Comparison of ENCODE assay signal across 13 cellular contexts in genomic region chr15:48802867-48803266, GRCh38. TPM values are rescaled to one million over a fixed set of nuclear protein-coding genes. Genes with fewer than 3 reads are reported as not detected.
DNase-seq lines count a peak whose midpoint lies in the region; ATAC-seq, FAIRE-seq and TF ChIP-seq lines count a peak whose summit lies in the region.
"Had no signal": no experiment of that assay in that cellular context is flagged by ENCODE, and none has a peak within 500 bp of the region (broad histone marks: within the 10 kb centered on the region; RNA-seq: fewer than 3 reads in every experiment).

No MANE protein-coding gene starts in this region.

- H3K4me1 Mint-ChIP-seq in activated T-cell treated with anti-CD3 and anti-CD28 coated beads, Interleukin-2, amount 50 U/mL, for 72 hours (ENCODE audit: low read depth) = peaks cover 32% of the 10 kb centered on the region
- H3K4me1 Mint-ChIP-seq in stimulated activated effector memory CD8-positive, alpha-beta T cell treated with anti-CD3 and anti-CD28 coated beads, Interleukin-12 subunit alpha, Interleukin-12 subunit beta, amount 100 ng/mL, for 72 hours = peaks cover 10% of the 10 kb centered on the region

- H3K4me1 ChIP-seq in body of pancreas = no peaks in the 10 kb centered on the region

- TF ChIP-seq POLR2A in body of pancreas (IDR thresholded peaks at IDR 0.05) = no peak

- no peak overlapping the region for H3K4me3 ChIP-seq in body of pancreas
- H3K4me3 ChIP-seq: BLaER1 treated with 17β-estradiol and CSF1 and Interleukin-3, amounts not matched to agents 10 nM and 100 nM; SK-N-MC had no signal

- intact Hi-C loops in body of pancreas (cut with DNase I) = no loop called here

- DNase-seq in activated T-cell treated with anti-CD3 and anti-CD28 coated beads, Interleukin-2, amount 50 U/mL, for 72 hours = no peak
- DNase-seq in activated T-cell treated with anti-CD3 and anti-CD28 coated beads, Interleukin-2, amount 50 U/mL, for 48 hours = no peak
- DNase-seq in RCC 7860 (ENCODE audit: low spot score) (peak; percentile 89), frontal cortex (ENCODE audit: low spot score in 2 of 2) (no peak), body of pancreas (no peak), NCI-H1105 treated with DMSO at 0.1 percent for 48 hours (lab: John Stamatoyannopoulos, UW) (no peak)
- no peak for DNase-seq in stimulated activated effector memory CD8-positive, alpha-beta T cell treated with anti-CD3 and anti-CD28 coated beads, Interleukin-12 subunit alpha, Interleukin-12 subunit beta, amount 100 ng/mL, for 72 hours (ENCODE audit: low spot score in 2 of 2)
- DNase-seq: left cardiac atrium, NCI-H187 treated with DMSO at 0.1 percent for 48 hours had no signal

- peak; percentile 77 to 84 for ATAC-seq in activated T-cell treated with anti-CD3 and anti-CD28 coated beads, Interleukin-2, amount 50 U/mL, for 72 hours (replicated peaks in 1 of 2)
- ATAC-seq in esophagus mucosa (peak; percentile 53), body of pancreas (no peak)
- ATAC-seq in stimulated activated effector memory CD8-positive, alpha-beta T cell treated with anti-CD3 and anti-CD28 coated beads, Interleukin-12 subunit alpha, Interleukin-12 subunit beta, amount 100 ng/mL, for 72 hours = peak; percentile 96

- H3K36me3 Mint-ChIP-seq in activated T-cell treated with anti-CD3 and anti-CD28 coated beads, Interleukin-2, amount 50 U/mL, for 72 hours (ENCODE audit: insufficient read depth in 2 of 2) = peaks cover 8 to 14% of the 10 kb centered on the region in 2 donors
- H3K36me3 Mint-ChIP-seq in stimulated activated effector memory CD8-positive, alpha-beta T cell treated with anti-CD3 and anti-CD28 coated beads, Interleukin-12 subunit alpha, Interleukin-12 subunit beta, amount 100 ng/mL, for 72 hours = peaks cover 43% of the 10 kb centered on the region

- H3K27me3 Mint-ChIP-seq in activated T-cell treated with anti-CD3 and anti-CD28 coated beads, Interleukin-2, amount 50 U/mL, for 72 hours (ENCODE audit: low read depth) = no peaks in the 10 kb centered on the region
- H3K27me3 Mint-ChIP-seq: dendritic cell treated with granulocyte-macrophage colony-stimulating factor and Interleukin-4, amounts not matched to agents 40 ng/mL and 50 ng/mL, for 4 days had no signal

- H3K4me3 Mint-ChIP-seq in activated T-cell treated with anti-CD3 and anti-CD28 coated beads, Interleukin-2, amount 50 U/mL, for 72 hours = no peak overlapping the region
- H3K4me3 Mint-ChIP-seq in stimulated activated effector memory CD8-positive, alpha-beta T cell treated with anti-CD3 and anti-CD28 coated beads, Interleukin-12 subunit alpha, Interleukin-12 subunit beta, amount 100 ng/mL, for 72 hours = no peak overlapping the region
- H3K4me3 Mint-ChIP-seq: dendritic cell treated with granulocyte-macrophage colony-stimulating factor and Interleukin-4, amounts not matched to agents 40 ng/mL and 50 ng/mL, for 4 days had no signal

- H3K9me3 Mint-ChIP-seq in activated T-cell treated with anti-CD3 and anti-CD28 coated beads, Interleukin-2, amount 50 U/mL, for 72 hours = no peaks in the 10 kb centered on the region
- no peaks in the 10 kb centered on the region for H3K9me3 Mint-ChIP-seq in stimulated activated effector memory CD8-positive, alpha-beta T cell treated with anti-CD3 and anti-CD28 coated beads, Interleukin-12 subunit alpha, Interleukin-12 subunit beta, amount 100 ng/mL, for 72 hours
- H3K9me3 Mint-ChIP-seq: dendritic cell treated with granulocyte-macrophage colony-stimulating factor and Interleukin-4, amounts not matched to agents 40 ng/mL and 50 ng/mL, for 4 days had no signal

- no peak overlapping the region for H3K27ac Mint-ChIP-seq in activated T-cell treated with anti-CD3 and anti-CD28 coated beads, Interleukin-2, amount 50 U/mL, for 72 hours
- H3K27ac Mint-ChIP-seq in stimulated activated effector memory CD8-positive, alpha-beta T cell treated with anti-CD3 and anti-CD28 coated beads, Interleukin-12 subunit alpha, Interleukin-12 subunit beta, amount 100 ng/mL, for 72 hours = no peak overlapping the region
- H3K27ac Mint-ChIP-seq: dendritic cell treated with granulocyte-macrophage colony-stimulating factor and Interleukin-4, amounts not matched to agents 40 ng/mL and 50 ng/mL, for 4 days had no signal

- no peaks in the 10 kb centered on the region for H3K9me3 ChIP-seq in body of pancreas
- H3K9me3 ChIP-seq: BLaER1 treated with 17β-estradiol and CSF1 and Interleukin-3, amounts not matched to agents 10 nM and 100 nM had no signal

- H3K27me3 ChIP-seq in body of pancreas = no peaks in the 10 kb centered on the region
- H3K27me3 ChIP-seq: BLaER1 treated with 17β-estradiol and CSF1 and Interleukin-3, amounts not matched to agents 10 nM and 100 nM had no signal

- TF ChIP-seq CTCF in body of pancreas (IDR thresholded peaks at IDR 0.05) = no peak

- FAIRE-seq in RCC 7860 (lab: Jason Lieb, UNC) (peak; percentile 99), frontal cortex (lab: Jason Lieb, UNC) (no peak)

- no peak overlapping the region for H3K27ac ChIP-seq in body of pancreas
- H3K27ac ChIP-seq: BLaER1 treated with 17β-estradiol and CSF1 and Interleukin-3, amounts not matched to agents 10 nM and 100 nM; SK-N-MC had no signal

- H3K36me3 ChIP-seq in body of pancreas (replicated peaks in 1 of 2; ENCODE audit: insufficient read depth in 1 of 2, low read depth in 2 of 2) = no peaks in the 10 kb centered on the region

RNA-seq across cellular contexts. Expression of gene CEP152, which starts 8.0 kb away (rescaled TPM):
- 10 to 100 TPM; 33.3 to 39.6 TPM for total RNA-seq in activated T-cell treated with anti-CD3 and anti-CD28 coated beads, Interleukin-2, amount 50 U/mL, for 72 hours
- total RNA-seq in esophagus mucosa (4.5 TPM), frontal cortex (1.6 TPM), body of pancreas (1 to 10 TPM; 3.6 to 7.9 TPM)
